In genomic region chr10:15106352-15107013, GRCh38 we compare ENCODE assay signal across 8 cellular contexts. TPM values are rescaled to one million over a fixed set of nuclear protein-coding genes. Genes with fewer than 3 reads are reported as not detected.
DNase-seq lines count a peak whose midpoint lies in the region; ATAC-seq and TF ChIP-seq lines count a peak whose summit lies in the region.

No MANE protein-coding gene starts in this region.

- DNase-seq in CD1c-positive myeloid dendritic cell (ENCODE audit: extremely low spot score) (peak; percentile 78), Panc1 (ENCODE audit: low read depth, low spot score) (peak; percentile 57), fibroblast of lung (ENCODE audit: low read depth in 2 of 2) (peak; percentile 41 to 81), thoracic aorta (ENCODE audit: low spot score) (no peak)
- DNase-seq in activated T-cell treated with anti-CD3 and anti-CD28 coated beads, Interleukin-2, amount 50 U/mL, for 48 hours: peak; percentile 79 to 82

- intact Hi-C loops in Panc1 (cut with micrococcal nuclease; ENCODE audit: unreplicated experiment): no loop called here

- in situ Hi-C loops in Panc1 (cut with HindIII; ENCODE audit: low pct_unique_long_range_greater_than_20kb, low sequenced_read_pairs): no loop called here

- H2AFZ ChIP-seq in fibroblast of lung (ENCODE audit: low read length): no peak overlapping the region

- no peaks in the 10 kb centered on the region for H3K79me2 ChIP-seq in fibroblast of lung (ENCODE audit: control insufficient read depth, insufficient read depth, low read length)

- ATAC-seq in GM19035 (IDR thresholded peaks at IDR 0.05; ENCODE audit: unreplicated experiment) (peak; percentile 83), HG03571 (IDR thresholded peaks at IDR 0.05; ENCODE audit: unreplicated experiment) (peak; percentile 80), Panc1 (peak; percentile 97), thoracic aorta (ENCODE audit: insufficient number of reproducible peaks, low FRiP score, low read depth) (peak; percentile 69)

- POLR2A ChIA-PET in Panc1 (lab: Charles Lee): no interaction called here

- H4K20me1 ChIP-seq in fibroblast of lung (ENCODE audit: control insufficient read depth, extremely low read depth, insufficient read depth, low read length): no peaks in the 10 kb centered on the region

- CTCF ChIA-PET in Panc1 (lab: Charles Lee): no interaction called here

- no peak overlapping the region for H3K4me3 ChIP-seq in Panc1 (ENCODE audit: low read depth in 2 of 2, low read length in 2 of 2)
- no peak overlapping the region for H3K4me3 ChIP-seq in fibroblast of lung (replicated peaks in 1 of 4; ENCODE audit: control extremely low read depth in 1 of 4, insufficient read depth in 1 of 4, low read depth in 3 of 4, low read length in 4 of 4)
- H3K4me3 ChIP-seq in neutrophil (ENCODE audit: low read depth in 1 of 2, low read length in 1 of 2): no peak overlapping the region
- no peak overlapping the region for H3K4me3 ChIP-seq in thoracic aorta

- BruUV-seq in Panc1 (replicated peaks; lab: Mats Ljungman, UMichigan): no TSS peak

- no peaks in the 10 kb centered on the region for H3K9me3 ChIP-seq in Panc1 (ENCODE audit: control insufficient read depth, insufficient read depth, low read depth, low read length)
- H3K9me3 ChIP-seq in fibroblast of lung (ENCODE audit: control insufficient read depth, insufficient read depth, low read depth, low read length): no peaks in the 10 kb centered on the region
- no peaks in the 10 kb centered on the region for H3K9me3 ChIP-seq in neutrophil
- no peaks in the 10 kb centered on the region for H3K9me3 ChIP-seq in thoracic aorta

- H3K27me3 ChIP-seq in Panc1 (ENCODE audit: control insufficient read depth, insufficient read depth, low read length) (no peaks in the 10 kb centered on the region), fibroblast of lung (ENCODE audit: control insufficient read depth, insufficient read depth, low read length) (no peaks in the 10 kb centered on the region), neutrophil (no peaks in the 10 kb centered on the region), thoracic aorta (replicated peaks; ENCODE audit: insufficient read depth) (no peaks in the 10 kb centered on the region)

- H3K4me1 ChIP-seq in Panc1 (ENCODE audit: control insufficient read depth, insufficient read depth, low read length): no peaks in the 10 kb centered on the region
- no peaks in the 10 kb centered on the region for H3K4me1 ChIP-seq in fibroblast of lung (ENCODE audit: control insufficient read depth, extremely low read depth, insufficient read depth, low read length)
- H3K4me1 ChIP-seq in neutrophil (ENCODE audit: control insufficient read depth in 1 of 2, insufficient read depth in 1 of 2, low read depth in 1 of 2, low read length in 1 of 2): no peaks in the 10 kb centered on the region
- no peaks in the 10 kb centered on the region for H3K4me1 ChIP-seq in thoracic aorta (ENCODE audit: control insufficient read depth in 1 of 2, low read depth in 2 of 2)

- TF ChIP-seq CTCF in Panc1 (IDR thresholded peaks at IDR 0.05): peak; percentile 88
- TF ChIP-seq CTCF in fibroblast of lung (conservative IDR thresholded peaks at IDR 0.05 in 1 of 2, IDR thresholded peaks at IDR 0.05 in 1 of 2; ENCODE audit: low read depth in 1 of 2, low read length in 2 of 2): peak; percentile 92 to 95
- peak; percentile 91 for TF ChIP-seq CTCF in neutrophil (IDR thresholded peaks at IDR 0.05)
- TF ChIP-seq CTCF in thoracic aorta (IDR thresholded peaks at IDR 0.05): peak; percentile 91

- H3K36me3 ChIP-seq in Panc1 (ENCODE audit: control insufficient read depth, insufficient read depth, low read length): peaks cover 13% of the 10 kb centered on the region
- H3K36me3 ChIP-seq in fibroblast of lung (ENCODE audit: control insufficient read depth, insufficient read depth, low read length): peaks cover 7% of the 10 kb centered on the region
- peaks cover 33% of the 10 kb centered on the region for H3K36me3 ChIP-seq in neutrophil
- H3K36me3 ChIP-seq in thoracic aorta: peaks cover 33% of the 10 kb centered on the region

- H3K27ac ChIP-seq in Panc1 (ENCODE audit: low read length): no peak overlapping the region
- no peak overlapping the region for H3K27ac ChIP-seq in fibroblast of lung (ENCODE audit: insufficient read depth, low read length)
- H3K27ac ChIP-seq in neutrophil: no peak overlapping the region
- H3K27ac ChIP-seq in thoracic aorta: no peak overlapping the region

- no peak overlapping the region for H3K4me2 ChIP-seq in fibroblast of lung (ENCODE audit: extremely low read depth, insufficient read depth, low read length)

- no peak overlapping the region for H3K9ac ChIP-seq in fibroblast of lung (ENCODE audit: insufficient read depth, low read length)

RNA-seq across cellular contexts. Expression of gene RPP38, which starts 9.3 kb away (rescaled TPM):
- total RNA-seq in Panc1 (2021; ENCODE audit: unreplicated experiment): 19.9 TPM
- 19.2 TPM for polyA plus RNA-seq in Panc1 (2012; ENCODE audit: insufficient read length)
- total RNA-seq in fibroblast of lung: 14.6 and 15.4 TPM in 2 replicates
- 24.7 and 26.4 TPM in 2 replicates for polyA plus RNA-seq in fibroblast of lung
- 14.9 and 16.7 TPM in 2 replicates for polyA plus RNA-seq in fibroblast of lung (2012)
- 6.4 and 8.0 TPM in 2 replicates for polyA minus RNA-seq in fibroblast of lung (ENCODE audit: low replicate concordance)
- total RNA-seq in thoracic aorta: 10 to 100 TPM in 1 of 2 donors, 1 to 10 TPM in 1; 7.3 to 13.1 TPM

RNA-seq across cellular contexts. Expression of gene ACBD7, which starts 17.9 kb away (rescaled TPM):
- total RNA-seq in Panc1 (2021; ENCODE audit: unreplicated experiment) (1.8 TPM), fibroblast of lung (under 0.01 and 4.1 TPM in 2 replicates), thoracic aorta (under 1 TPM; 0.41 to 0.63 TPM)
- 0.56 TPM for polyA plus RNA-seq in Panc1 (2012; ENCODE audit: insufficient read length)
- 0.42 and 1.3 TPM in 2 replicates for polyA plus RNA-seq in fibroblast of lung
- 0.33 and 0.88 TPM in 2 replicates for polyA plus RNA-seq in fibroblast of lung (2012)
- not detected in 2 replicates for polyA minus RNA-seq in fibroblast of lung (ENCODE audit: low replicate concordance)
